Comparison of ENCODE assay signal across 8 cellular contexts in genomic region chr9:111037744-111038335, GRCh38. TPM values are rescaled to one million over a fixed set of nuclear protein-coding genes. Genes with fewer than 3 reads are reported as not detected.
DNase-seq lines count a peak whose midpoint lies in the region; ATAC-seq, FAIRE-seq and TF ChIP-seq lines count a peak whose summit lies in the region.

No MANE protein-coding gene starts in this region.

- H3K4me3 ChIP-seq in HEK293 (ENCODE audit: low read depth, low read length) (peak overlapping the region; percentile 81), SJSA1 (peak overlapping the region; percentile 95)

- ATAC-seq in omental fat pad (ENCODE audit: low FRiP score) (peak; percentile 59), HG03432 (IDR thresholded peaks at IDR 0.05; ENCODE audit: unreplicated experiment) (no peak)
- ATAC-seq in activated CD4-positive, CD25-positive, alpha-beta regulatory T cell treated with anti-CD3 and anti-CD28 coated beads, Interleukin-2, amount 50 U/mL, for 24 hours = no peak

- POLR2A ChIA-PET in HEK293 (lab: Yijun Ruan, JAX) = no interaction called here

- H3K27ac ChIP-seq in HEK293 (ENCODE audit: extremely low read depth, low read depth, low read length) (peak overlapping the region; percentile 82), SJSA1 (peak overlapping the region; percentile 55)

- peak; percentile 64 for TF ChIP-seq CTCF in HEK293 (tag by site-specific recombination; IDR thresholded peaks at IDR 0.05)
- TF ChIP-seq CTCF in omental fat pad (IDR thresholded peaks at IDR 0.05) = no peak

- no peak for FAIRE-seq in frontal cortex (lab: Jason Lieb, UNC)

- H3K4me1 ChIP-seq in HEK293 (ENCODE audit: control insufficient read depth, insufficient read depth, low read length) (peaks cover 8% of the 10 kb centered on the region), SJSA1 (replicated peaks) (peaks cover 20% of the 10 kb centered on the region)

- H3K9me3 ChIP-seq in HEK293 (ENCODE audit: control insufficient read depth, insufficient read depth, low read depth, low read length) (no peaks in the 10 kb centered on the region), SJSA1 (replicated peaks) (0 out of 2 replicates have a peak, but pooled peaks cover 3% of the 10 kb centered on the region)

- H3K27me3 ChIP-seq in SJSA1 (replicated peaks) = no peaks in the 10 kb centered on the region

- DNase-seq in EL (peak; percentile 52), SJSA1 (ENCODE audit: low read depth in 1 of 2, low spot score in 2 of 2) (peak; percentile 46 to 70), frontal cortex (ENCODE audit: low spot score in 2 of 2) (peak; percentile 20 to 54), omental fat pad (ENCODE audit: low spot score) (no peak), NCI-H2029 treated with DMSO at 0.1 percent for 48 hours (lab: John Stamatoyannopoulos, UW) (no peak)

- CTCF ChIA-PET in HEK293 (lab: Yijun Ruan, JAX) = no interaction called here

- no peaks in the 10 kb centered on the region for H3K36me3 ChIP-seq in HEK293 (ENCODE audit: control insufficient read depth in 2 of 2, insufficient read depth in 1 of 2, low read length in 2 of 2)
- H3K36me3 ChIP-seq in SJSA1 = peaks cover 8% of the 10 kb centered on the region

TF ChIP-seq in HEK293, 187 proteins besides CTCF, POLR2A, EP300 and RAD21 (continues in another document):
- TF ChIP-seq ZNF174 (tag by site-specific recombination; IDR thresholded peaks at IDR 0.05) (no peak), SCRT1 (tag by site-specific recombination; IDR thresholded peaks at IDR 0.05; ENCODE audit: borderline replicate concordance) (no peak), ZNF76 (tag by site-specific recombination; IDR thresholded peaks at IDR 0.05; ENCODE audit: borderline replicate concordance, low read depth) (no peak), ZNF280D (tag by site-specific recombination; IDR thresholded peaks at IDR 0.05) (no peak), ZNF335 (tag by site-specific recombination; conservative IDR thresholded peaks at IDR 0.05) (no peak), MYNN (tag by site-specific recombination; IDR thresholded peaks at IDR 0.05; ENCODE audit: borderline replicate concordance) (0 out of 2 replicates have a peak, but pooled peaks have one; percentile 23), ZNF660 (tag by site-specific recombination; IDR thresholded peaks at IDR 0.05) (0 out of 2 replicates have a peak, but pooled peaks have one; percentile 9), ZNF140 (tag by site-specific recombination; IDR thresholded peaks at IDR 0.05) (no peak), ZNF548 (tag by site-specific recombination; IDR thresholded peaks at IDR 0.05) (no peak), PBX3 (CRISPR knock-in tag; IDR thresholded peaks at IDR 0.05) (peak; percentile 65), HOXC10 (CRISPR knock-in tag; IDR thresholded peaks at IDR 0.05) (no peak), YY1 (tag by site-specific recombination; IDR thresholded peaks at IDR 0.05) (no peak), KLF10 (tag by site-specific recombination; IDR thresholded peaks at IDR 0.05) (no peak), INSM2 (tag by site-specific recombination; IDR thresholded peaks at IDR 0.05) (no peak), ZBTB26 (tag by site-specific recombination; optimal IDR thresholded peaks at IDR 0.05) (peak; percentile 70), ZNF23 (tag by site-specific recombination; IDR thresholded peaks at IDR 0.05; ENCODE audit: borderline replicate concordance) (no peak), ZBTB20 (tag by site-specific recombination; IDR thresholded peaks at IDR 0.05) (peak; percentile 38; the same call in 1 of the 2 replicates), ZBTB44 (tag by site-specific recombination; IDR thresholded peaks at IDR 0.05) (no peak), ZBTB8A (tag by site-specific recombination; IDR thresholded peaks at IDR 0.05) (0 out of 2 replicates have a peak, but pooled peaks have one; percentile 3), ZNF670 (tag by site-specific recombination; IDR thresholded peaks at IDR 0.05; ENCODE audit: low read depth) (no peak), KLF17 (tag by site-specific recombination; IDR thresholded peaks at IDR 0.05) (no peak), ZNF626 (tag by site-specific recombination; IDR thresholded peaks at IDR 0.05) (no peak), ZIC2 (tag by site-specific recombination; IDR thresholded peaks at IDR 0.05) (peak; percentile 50), GLIS1 (tag by site-specific recombination; IDR thresholded peaks at IDR 0.05) (peak; percentile 15; the same call in 1 of the 2 replicates)

RNA-seq across cellular contexts. Expression of gene LPAR1, which starts 0.4 kb away (rescaled TPM):
- 8.0 and 21.7 TPM in 2 replicates for total RNA-seq in SJSA1 (2014; rRNA removed; shearing (Covaris generic))
- total RNA-seq in frontal cortex = 24.5 TPM
- 10 to 100 TPM; 25.1 to 93.0 (median 64.8) TPM for total RNA-seq in omental fat pad

Comparison
In these comparisons a context has a peak if more than half of its experiments do, and no peak if none do; other contexts are left out.
1. DNase-seq: peak in EL (single experiment), SJSA1 (2 of 2) and frontal cortex (2 of 2); none in omental fat pad (single experiment) and NCI-H2029 treated with DMSO at 0.1 percent for 48 hours (single experiment).